ENCODE assay signal across 22 cellular contexts in the genomic region with DNA sequence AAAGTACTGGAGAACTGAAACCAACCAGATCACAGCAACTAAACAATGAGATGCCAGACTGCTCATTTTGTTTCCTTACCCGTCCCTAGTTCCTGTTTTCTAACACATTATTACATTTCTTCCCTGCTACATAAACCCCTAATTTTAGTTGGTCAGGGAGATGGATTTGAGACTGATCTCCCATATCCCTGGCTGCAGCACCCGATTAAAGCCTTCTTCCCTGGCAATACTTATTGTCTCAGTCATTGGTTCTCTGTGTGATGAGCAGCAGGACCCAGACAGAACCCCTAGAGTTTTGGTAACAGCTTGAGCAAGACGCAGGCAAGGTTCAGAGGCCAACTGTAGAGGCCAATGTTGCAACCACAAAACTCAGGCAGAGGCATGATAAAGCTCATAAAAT.
"Had no signal": no experiment of that assay in that cellular context is flagged by ENCODE, and none has a peak within 500 bp of the region (broad histone marks: within the 10 kb centered on the region; RNA-seq: fewer than 3 reads in every experiment).

No MANE protein-coding gene starts in this region.

- H3K4me1 ChIP-seq: pancreas, prostate gland, right atrium auricular region, sigmoid colon, stomach, thyroid gland, tibial nerve, upper lobe of left lung, vagina had no signal

- H3K36me3 ChIP-seq: neutrophil, pancreas, prostate gland, right atrium auricular region, sigmoid colon, stomach, thoracic aorta, thyroid gland, tibial nerve, upper lobe of left lung, vagina had no signal

- H3K9me3 ChIP-seq: neutrophil, pancreas, prostate gland, thoracic aorta, thyroid gland, vagina had no signal

- H3K27me3 ChIP-seq: pancreas, right atrium auricular region, thyroid gland, tibial nerve, upper lobe of left lung, vagina had no signal

- FAIRE-seq: pancreas, small intestine, urothelium cell line had no signal

- H3K27ac ChIP-seq: neutrophil, pancreas, prostate gland, right atrium auricular region, sigmoid colon, stomach, thoracic aorta, thyroid gland, tibial nerve, upper lobe of left lung, vagina had no signal

- ATAC-seq: natural killer cell treated with Interleukin-12 subunit alpha and Interleukin-12 subunit beta and Interleukin-15 and Interleukin-18, amount 100 ng/mL, for 72 hours; stimulated activated effector memory CD8-positive, alpha-beta T cell treated with anti-CD3 and anti-CD28 coated beads, Interleukin-12 subunit alpha, Interleukin-12 subunit beta, amount 100 ng/mL, for 72 hours had no signal

- H3K4me3 ChIP-seq: pancreas, prostate gland, right atrium auricular region, sigmoid colon, stomach, thoracic aorta, thyroid gland, tibial nerve, upper lobe of left lung, vagina had no signal

- DNase-seq: nucleus accumbens; pancreas; sigmoid colon; stimulated activated CD4-positive, alpha-beta T cell treated with anti-CD3 and anti-CD28 coated beads, Interleukin-15, amount 100 ng/mL, for 24 hours; stimulated activated CD4-positive, alpha-beta T cell treated with anti-CD3 and anti-CD28 coated beads, Interleukin-2, amount 100 ng/mL, for 24 hours; stimulated activated CD4-positive, alpha-beta T cell treated with anti-CD3 and anti-CD28 coated beads, Interleukin-2, amount 100 ng/mL, for 48 hours; stimulated activated CD4-positive, alpha-beta T cell treated with anti-CD3 and anti-CD28 coated beads, Interleukin-4, amount 100 ng/mL, for 24 hours; stimulated activated naive B cell treated with anti-CD40 and anti-IgM and Interleukin-4, amounts not matched to agents 10 μg/mL and 1 μg/mL and 100 μg/mL, for 72 hours; stimulated activated naive CD4-positive, alpha-beta T cell treated with Interleukin-2 at 50 U/mL for 16 hours; stomach; upper lobe of left lung had no signal
